In the genomic region with DNA sequence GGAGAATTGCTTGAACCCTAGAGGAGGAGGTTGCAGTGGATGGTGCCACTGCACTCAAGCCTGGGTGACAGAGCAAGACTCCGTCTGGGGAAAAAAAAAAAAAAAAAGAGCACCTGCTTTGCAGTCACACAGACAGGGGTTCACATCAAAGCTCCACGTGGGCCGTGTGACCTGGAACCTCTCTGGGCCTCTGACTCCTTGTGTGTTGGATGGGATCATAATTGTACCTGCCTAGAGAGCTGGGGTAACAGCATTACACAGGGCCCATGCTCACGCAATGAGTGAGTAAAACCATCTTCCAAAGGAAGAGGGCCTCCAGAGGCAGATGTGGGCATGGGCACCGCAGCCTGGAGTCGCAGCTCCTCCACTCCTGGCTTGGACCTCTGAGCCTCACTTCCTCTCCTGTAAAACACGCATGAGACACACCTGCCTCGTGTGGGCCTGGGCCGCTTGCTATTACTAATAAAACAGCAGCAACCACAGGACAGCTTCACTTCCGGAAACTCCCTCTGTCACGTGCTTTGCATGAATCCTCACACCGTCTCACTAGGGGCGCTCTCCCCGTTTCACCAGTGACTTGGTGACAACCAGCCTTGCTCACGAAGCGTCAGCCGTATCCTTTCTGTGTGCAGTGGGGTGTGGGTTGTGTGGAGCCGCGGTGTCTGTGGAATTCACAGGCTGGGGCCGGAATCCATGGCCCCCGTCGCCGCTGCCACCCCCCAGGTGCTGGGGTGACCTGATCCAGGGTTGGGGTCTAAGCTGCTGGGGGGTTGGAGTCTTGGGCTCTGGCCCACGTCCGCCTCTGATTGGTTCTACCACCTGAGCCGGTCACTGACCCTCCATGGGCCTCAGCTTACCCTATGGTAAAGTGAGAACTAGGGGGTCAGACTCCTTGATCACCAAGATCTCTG, we compare ENCODE assay signal across 1 cellular context.
TF ChIP-seq lines count a peak whose summit lies in the region.
"Not testable (repeated sequence)": the region's sequence is repeated elsewhere in the genome, so short reads cannot be mapped to it uniquely, and the experiment has no call there.

No MANE protein-coding gene starts in this region.

TF ChIP-seq in K562, 482 proteins besides CTCF, POLR2A, EP300 and RAD21 (continues in another document):
- peak; percentile 30; the same call in 1 of the 2 replicates for TF ChIP-seq CBFB (CRISPR knock-in tag; IDR thresholded peaks at IDR 0.05)
- TF ChIP-seq, protein P1, sequence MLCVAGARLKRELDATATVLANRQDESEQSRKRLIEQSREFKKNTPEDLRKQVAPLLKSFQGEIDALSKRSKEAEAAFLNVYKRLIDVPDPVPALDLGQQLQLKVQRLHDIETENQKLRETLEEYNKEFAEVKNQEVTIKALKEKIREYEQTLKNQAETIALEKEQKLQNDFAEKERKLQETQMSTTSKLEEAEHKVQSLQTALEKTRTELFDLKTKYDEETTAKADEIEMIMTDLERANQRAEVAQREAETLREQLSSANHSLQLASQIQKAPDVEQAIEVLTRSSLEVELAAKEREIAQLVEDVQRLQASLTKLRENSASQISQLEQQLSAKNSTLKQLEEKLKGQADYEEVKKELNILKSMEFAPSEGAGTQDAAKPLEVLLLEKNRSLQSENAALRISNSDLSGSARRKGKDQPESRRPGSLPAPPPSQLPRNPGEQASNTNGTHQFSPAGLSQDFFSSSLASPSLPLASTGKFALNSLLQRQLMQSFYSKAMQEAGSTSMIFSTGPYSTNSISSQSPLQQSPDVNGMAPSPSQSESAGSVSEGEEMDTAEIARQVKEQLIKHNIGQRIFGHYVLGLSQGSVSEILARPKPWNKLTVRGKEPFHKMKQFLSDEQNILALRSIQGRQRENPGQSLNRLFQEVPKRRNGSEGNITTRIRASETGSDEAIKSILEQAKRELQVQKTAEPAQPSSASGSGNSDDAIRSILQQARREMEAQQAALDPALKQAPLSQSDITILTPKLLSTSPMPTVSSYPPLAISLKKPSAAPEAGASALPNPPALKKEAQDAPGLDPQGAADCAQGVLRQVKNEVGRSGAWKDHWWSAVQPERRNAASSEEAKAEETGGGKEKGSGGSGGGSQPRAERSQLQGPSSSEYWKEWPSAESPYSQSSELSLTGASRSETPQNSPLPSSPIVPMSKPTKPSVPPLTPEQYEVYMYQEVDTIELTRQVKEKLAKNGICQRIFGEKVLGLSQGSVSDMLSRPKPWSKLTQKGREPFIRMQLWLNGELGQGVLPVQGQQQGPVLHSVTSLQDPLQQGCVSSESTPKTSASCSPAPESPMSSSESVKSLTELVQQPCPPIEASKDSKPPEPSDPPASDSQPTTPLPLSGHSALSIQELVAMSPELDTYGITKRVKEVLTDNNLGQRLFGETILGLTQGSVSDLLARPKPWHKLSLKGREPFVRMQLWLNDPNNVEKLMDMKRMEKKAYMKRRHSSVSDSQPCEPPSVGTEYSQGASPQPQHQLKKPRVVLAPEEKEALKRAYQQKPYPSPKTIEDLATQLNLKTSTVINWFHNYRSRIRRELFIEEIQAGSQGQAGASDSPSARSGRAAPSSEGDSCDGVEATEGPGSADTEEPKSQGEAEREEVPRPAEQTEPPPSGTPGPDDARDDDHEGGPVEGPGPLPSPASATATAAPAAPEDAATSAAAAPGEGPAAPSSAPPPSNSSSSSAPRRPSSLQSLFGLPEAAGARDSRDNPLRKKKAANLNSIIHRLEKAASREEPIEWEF (CRISPR knock-in tag; IDR thresholded peaks at IDR 0.05), result 0 out of 2 replicates have a peak, but pooled peaks have one; percentile 37
- peak; percentile 84; the same call in 1 of the 2 replicates for TF ChIP-seq ERF (CRISPR knock-in tag; IDR thresholded peaks at IDR 0.05)
- TF ChIP-seq, protein P2, sequence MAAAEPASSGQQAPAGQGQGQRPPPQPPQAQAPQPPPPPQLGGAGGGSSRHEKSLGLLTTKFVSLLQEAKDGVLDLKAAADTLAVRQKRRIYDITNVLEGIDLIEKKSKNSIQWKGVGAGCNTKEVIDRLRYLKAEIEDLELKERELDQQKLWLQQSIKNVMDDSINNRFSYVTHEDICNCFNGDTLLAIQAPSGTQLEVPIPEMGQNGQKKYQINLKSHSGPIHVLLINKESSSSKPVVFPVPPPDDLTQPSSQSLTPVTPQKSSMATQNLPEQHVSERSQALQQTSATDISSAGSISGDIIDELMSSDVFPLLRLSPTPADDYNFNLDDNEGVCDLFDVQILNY (CRISPR knock-in tag; IDR thresholded peaks at IDR 0.05), result 0 out of 2 replicates have a peak, but pooled peaks have one; percentile 62
- TF ChIP-seq, protein P3, sequence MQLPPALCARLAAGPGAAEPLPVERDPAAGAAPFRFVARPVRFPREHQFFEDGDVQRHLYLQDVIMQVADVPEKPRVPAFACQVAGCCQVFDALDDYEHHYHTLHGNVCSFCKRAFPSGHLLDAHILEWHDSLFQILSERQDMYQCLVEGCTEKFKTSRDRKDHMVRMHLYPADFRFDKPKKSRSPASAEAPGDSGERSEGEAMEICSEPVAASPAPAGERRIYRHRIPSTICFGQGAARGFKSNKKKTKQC (CRISPR knock-in tag; IDR thresholded peaks at IDR 0.05), result peak; percentile 92
- TF ChIP-seq ATF1 (CRISPR knock-in tag; IDR thresholded peaks at IDR 0.05); FOXM1 (IDR thresholded peaks at IDR 0.05; ENCODE audit: low read depth): not testable (repeated sequence)
- peak; percentile 91 for TF ChIP-seq ATF1 (tag; IDR thresholded peaks at IDR 0.05)
- peak; percentile 52; the same call in 1 of the 2 replicates for TF ChIP-seq POLR2AphosphoS5 (IDR thresholded peaks at IDR 0.05; ENCODE audit: control insufficient read depth, insufficient read depth, low read depth, low read length)
- TF ChIP-seq KAT7 (CRISPR knock-in tag; IDR thresholded peaks at IDR 0.05; ENCODE audit: borderline replicate concordance), result 0 out of 2 replicates have a peak, but pooled peaks have one; percentile 21
- 0 out of 2 replicates have a peak, but pooled peaks have one; percentile 75 for TF ChIP-seq FOXM1 (CRISPR knock-in tag; IDR thresholded peaks at IDR 0.05; ENCODE audit: low read depth)
- 0 out of 2 replicates have a peak, but pooled peaks have one; percentile 14 for TF ChIP-seq THAP7 (CRISPR knock-in tag; IDR thresholded peaks at IDR 0.05)
- TF ChIP-seq MLX (CRISPR knock-in tag; conservative IDR thresholded peaks at IDR 0.05), result peak in 1 of 2 experiments; percentile 90; a peak in 1 of 4 replicates
- peak in 1 of 2 experiments; percentile 80 for TF ChIP-seq AFF1 (IDR thresholded peaks at IDR 0.05; ENCODE audit: low read depth in 1 of 2, partially characterized antibody in 2 of 2)
- TF ChIP-seq CTBP1 (IDR thresholded peaks at IDR 0.05; ENCODE audit: borderline replicate concordance), result peak; percentile 65
- TF ChIP-seq KDM4B (IDR thresholded peaks at IDR 0.05; ENCODE audit: borderline replicate concordance in 2 of 2, low read depth in 1 of 2), result 0 out of 4 replicates have a peak, but pooled peaks of 1 of the 2 experiments have one; percentile 61
- peak; percentile 93 for TF ChIP-seq ZNF592 (IDR thresholded peaks at IDR 0.05)
- peak; percentile 70 for TF ChIP-seq CBX1 (IDR thresholded peaks at IDR 0.05; ENCODE audit: low read depth)
- peak; percentile 80 for TF ChIP-seq GABPA (tag; conservative IDR thresholded peaks at IDR 0.05; ENCODE audit: low read depth)
- TF ChIP-seq LARP7 (IDR thresholded peaks at IDR 0.05), result 0 out of 2 replicates have a peak, but pooled peaks have one; percentile 41
- TF ChIP-seq SMC3 (conservative IDR thresholded peaks at IDR 0.05; ENCODE audit: insufficient read depth, low read depth, low read length), result 0 out of 2 replicates have a peak, but pooled peaks have one; percentile 16
- TF ChIP-seq, protein P4, sequence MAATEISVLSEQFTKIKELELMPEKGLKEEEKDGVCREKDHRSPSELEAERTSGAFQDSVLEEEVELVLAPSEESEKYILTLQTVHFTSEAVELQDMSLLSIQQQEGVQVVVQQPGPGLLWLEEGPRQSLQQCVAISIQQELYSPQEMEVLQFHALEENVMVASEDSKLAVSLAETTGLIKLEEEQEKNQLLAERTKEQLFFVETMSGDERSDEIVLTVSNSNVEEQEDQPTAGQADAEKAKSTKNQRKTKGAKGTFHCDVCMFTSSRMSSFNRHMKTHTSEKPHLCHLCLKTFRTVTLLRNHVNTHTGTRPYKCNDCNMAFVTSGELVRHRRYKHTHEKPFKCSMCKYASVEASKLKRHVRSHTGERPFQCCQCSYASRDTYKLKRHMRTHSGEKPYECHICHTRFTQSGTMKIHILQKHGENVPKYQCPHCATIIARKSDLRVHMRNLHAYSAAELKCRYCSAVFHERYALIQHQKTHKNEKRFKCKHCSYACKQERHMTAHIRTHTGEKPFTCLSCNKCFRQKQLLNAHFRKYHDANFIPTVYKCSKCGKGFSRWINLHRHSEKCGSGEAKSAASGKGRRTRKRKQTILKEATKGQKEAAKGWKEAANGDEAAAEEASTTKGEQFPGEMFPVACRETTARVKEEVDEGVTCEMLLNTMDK (IDR thresholded peaks at IDR 0.05; ENCODE audit: borderline replicate concordance, insufficient read depth, low read depth, low read length, poor library complexity, severe bottlenecking), result peak; percentile 83
- TF ChIP-seq, protein P5, sequence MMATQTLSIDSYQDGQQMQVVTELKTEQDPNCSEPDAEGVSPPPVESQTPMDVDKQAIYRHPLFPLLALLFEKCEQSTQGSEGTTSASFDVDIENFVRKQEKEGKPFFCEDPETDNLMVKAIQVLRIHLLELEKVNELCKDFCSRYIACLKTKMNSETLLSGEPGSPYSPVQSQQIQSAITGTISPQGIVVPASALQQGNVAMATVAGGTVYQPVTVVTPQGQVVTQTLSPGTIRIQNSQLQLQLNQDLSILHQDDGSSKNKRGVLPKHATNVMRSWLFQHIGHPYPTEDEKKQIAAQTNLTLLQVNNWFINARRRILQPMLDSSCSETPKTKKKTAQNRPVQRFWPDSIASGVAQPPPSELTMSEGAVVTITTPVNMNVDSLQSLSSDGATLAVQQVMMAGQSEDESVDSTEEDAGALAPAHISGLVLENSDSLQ (IDR thresholded peaks at IDR 0.05), result peak; percentile 24; the same call in 1 of the 2 replicates
- peak; percentile 51; the same call in 1 of the 2 replicates for TF ChIP-seq GATAD2B (IDR thresholded peaks at IDR 0.05; ENCODE audit: borderline replicate concordance)
- peak; percentile 91 for TF ChIP-seq GABPB1 (CRISPR knock-in tag; IDR thresholded peaks at IDR 0.05)
- TF ChIP-seq USF2 (CRISPR knock-in tag; IDR thresholded peaks at IDR 0.05), result peak; percentile 94
